In genomic region chr5:38554860-38555259, GRCh38 we compare ENCODE assay signal across 9 cellular contexts. TPM values are rescaled to one million over a fixed set of nuclear protein-coding genes. Genes with fewer than 3 reads are reported as not detected.
DNase-seq lines count a peak whose midpoint lies in the region; ATAC-seq, FAIRE-seq and TF ChIP-seq lines count a peak whose summit lies in the region.
"Had no signal": no experiment of that assay in that cellular context is flagged by ENCODE, and none has a peak within 500 bp of the region (broad histone marks: within the 10 kb centered on the region; RNA-seq: fewer than 3 reads in every experiment).

No MANE protein-coding gene starts in this region.

- peak overlapping the region; percentile 95 for H3K4me3 ChIP-seq in thoracic aorta
- H3K4me3 ChIP-seq in pancreas: peak overlapping the region in 2 of 4 donors; percentile 77 to 85

- H3K27me3 ChIP-seq in thoracic aorta (replicated peaks; ENCODE audit: insufficient read depth) (no peaks in the 10 kb centered on the region), pancreas (no peaks in the 10 kb centered on the region)

- 26 to 37% methylated on average over 4 of the region's 4 CpGs for WGBS in pancreas, 2 donors

- DNase-seq in SHP77 treated with DMSO at 0.1 percent for 48 hours (lab: John Stamatoyannopoulos, UW) (peak; percentile 39), SHP77 (lab: John Stamatoyannopoulos, UW) (no peak), caudate nucleus (lab: John Stamatoyannopoulos, UW) (peak in 1 of 61 donors; percentile 9), medulla oblongata (ENCODE audit: extremely low spot score) (peak; percentile 44), thoracic aorta (ENCODE audit: low spot score) (no peak), hepatic stellate cell (ENCODE audit: low spot score) (no peak), pancreas (no peak)
- DNase-seq: Kasumi-1 had no signal

- intact Hi-C loops in pancreas (cut with DNase I): no loop called here

- FAIRE-seq in pancreas (lab: Jason Lieb, UNC): no peak

- H3K9me3 ChIP-seq in thoracic aorta (no peaks in the 10 kb centered on the region), pancreas (no peaks in the 10 kb centered on the region)

- TF ChIP-seq CTCF in thoracic aorta (IDR thresholded peaks at IDR 0.05) (no peak), pancreas (IDR thresholded peaks at IDR 0.05) (no peak)

- ATAC-seq in thoracic aorta (ENCODE audit: insufficient number of reproducible peaks, low FRiP score, low read depth): no peak
- ATAC-seq in HG02840 (IDR thresholded peaks at IDR 0.05; ENCODE audit: low FRiP score, unreplicated experiment): no peak
- no peak for ATAC-seq in pancreas

- H3K36me3 ChIP-seq in thoracic aorta: no peaks in the 10 kb centered on the region
- H3K36me3 ChIP-seq in pancreas: no peaks in the 10 kb centered on the region

- H3K27ac ChIP-seq in caudate nucleus (ENCODE audit: low read depth, low read length) (peak overlapping the region; percentile 72), thoracic aorta (peak overlapping the region in 1 of 2 donors; percentile 88), pancreas (peak overlapping the region in 2 of 4 donors; percentile 3 to 99)

- H3K4me1 ChIP-seq in thoracic aorta (ENCODE audit: control insufficient read depth in 1 of 2, low read depth in 2 of 2) (peaks cover 5 to 15% of the 10 kb centered on the region in 2 donors), pancreas (peaks cover 14 to 24% (median 19%) of the 10 kb centered on the region in 3 donors)

RNA-seq across cellular contexts. Expression of gene LIFR, which starts 1.6 kb away (rescaled TPM):
- total RNA-seq in thoracic aorta (100 to 1,000 TPM in 1 of 2 donors, 10 to 100 TPM in 1; 61.1 to 110 TPM), pancreas (10 to 100 TPM; 10.8 to 32.5 (median 21.7) TPM)
- 1 to 10 TPM; 4.1 to 7.1 TPM for polyA plus RNA-seq in pancreas

Comparison
In these comparisons a context has a peak if more than half of its experiments do, and no peak if none do; other contexts are left out.
1. DNase-seq: peak in SHP77 treated with DMSO at 0.1 percent for 48 hours (single experiment) and medulla oblongata (single experiment); none in SHP77 (0 of 2), thoracic aorta (single experiment), hepatic stellate cell (single experiment) and pancreas (0 of 6).